2 cellular contexts compared by ENCODE assay signal in the genomic region with DNA sequence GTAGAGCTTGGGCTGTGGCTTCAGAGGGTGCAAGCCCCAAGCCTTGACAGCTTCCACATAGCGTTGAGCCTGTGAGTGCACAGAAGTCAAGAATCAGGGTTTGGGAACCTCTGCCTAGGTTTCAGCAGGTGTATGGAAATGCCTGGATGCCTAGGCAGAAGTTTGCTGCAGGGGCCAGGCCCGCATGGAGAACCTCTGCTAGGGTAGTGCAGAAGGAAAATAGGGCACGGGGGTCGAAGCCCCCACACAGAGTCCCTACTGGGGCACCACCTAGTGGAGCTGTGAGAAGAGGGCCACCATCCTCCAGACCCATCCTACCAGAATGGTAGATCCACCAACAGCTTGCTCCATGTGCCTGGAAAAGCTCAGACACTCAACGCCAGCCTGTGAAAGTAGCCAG.
DNase-seq lines count a peak whose midpoint lies in the region.
"Not testable (repeated sequence)": the region's sequence is repeated elsewhere in the genome, so short reads cannot be mapped to it uniquely, and the experiment has no call there.

No MANE protein-coding gene starts in this region.

- not testable (repeated sequence) for H2BK12ac ChIP-seq in neuronal stem cell (ENCODE audit: low read length)

- not testable (repeated sequence) for H4K91ac ChIP-seq in neuronal stem cell (ENCODE audit: low read depth, low read length, poor library complexity)

- not testable (repeated sequence) for H3K36me3 ChIP-seq in neuronal stem cell (replicated peaks in 1 of 2; ENCODE audit: control insufficient read depth in 2 of 2, insufficient read depth in 2 of 2, low read length in 2 of 2)

- not testable (repeated sequence) for H3K4me3 ChIP-seq in neuronal stem cell (ENCODE audit: low read length in 2 of 2)

- H2BK15ac ChIP-seq in neuronal stem cell (ENCODE audit: low read length), result not testable (repeated sequence)

- H3K4me2 ChIP-seq in neuronal stem cell (ENCODE audit: insufficient read depth, low read length, poor library complexity, severe bottlenecking), result not testable (repeated sequence)

- peak overlapping the region; percentile 17 for H4K8ac ChIP-seq in neuronal stem cell (ENCODE audit: low read depth, low read length)

- not testable (repeated sequence) for H3K9me3 ChIP-seq in neuronal stem cell (replicated peaks in 1 of 2; ENCODE audit: control insufficient read depth in 2 of 2, insufficient read depth in 1 of 2, low read depth in 1 of 2, low read length in 2 of 2)

- not testable (repeated sequence) for DNase-seq in neuronal stem cell (ENCODE audit: low spot score)
- DNase-seq in posterior vena cava (ENCODE audit: low spot score), result peak; percentile 43

- not testable (repeated sequence) for H3K27me3 ChIP-seq in neuronal stem cell (ENCODE audit: control insufficient read depth in 3 of 3, insufficient read depth in 3 of 3, low read depth in 1 of 3, low read length in 3 of 3)

- H2AK5ac ChIP-seq in neuronal stem cell (ENCODE audit: low read depth, low read length), result not testable (repeated sequence)

- intact Hi-C loops in posterior vena cava (cut with DNase I), result not testable (repeated sequence)

- not testable (repeated sequence) for H2BK5ac ChIP-seq in neuronal stem cell (ENCODE audit: low read length)

- WGBS in neuronal stem cell (ENCODE audit: extremely low coverage in 2 of 2, insufficient read length in 2 of 2, insufficient replicate concordance in 1 of 2), 2 donors, result no CpG with 5 or more reads among the region's 5 CpGs

- not testable (repeated sequence) for H3K79me1 ChIP-seq in neuronal stem cell (ENCODE audit: low read depth, low read length)

- H3K9ac ChIP-seq in neuronal stem cell (ENCODE audit: low read depth, low read length, poor library complexity), result not testable (repeated sequence)

- H3K27ac ChIP-seq in neuronal stem cell (replicated peaks; ENCODE audit: low read length), result not testable (repeated sequence)

- not testable (repeated sequence) for H3K4ac ChIP-seq in neuronal stem cell (ENCODE audit: low read length)

- not testable (repeated sequence) for H3K14ac ChIP-seq in neuronal stem cell (ENCODE audit: low read length)

- not testable (repeated sequence) for H3K4me1 ChIP-seq in neuronal stem cell (ENCODE audit: control insufficient read depth in 2 of 2, insufficient read depth in 1 of 2, low read depth in 1 of 2, low read length in 2 of 2)

- H2AFZ ChIP-seq in neuronal stem cell (ENCODE audit: low read length), result not testable (repeated sequence)

- not testable (repeated sequence) for H3K18ac ChIP-seq in neuronal stem cell (ENCODE audit: low read length)

- H3K23ac ChIP-seq in neuronal stem cell (ENCODE audit: low read depth, low read length, poor library complexity), result not testable (repeated sequence)

- not testable (repeated sequence) for H2BK120ac ChIP-seq in neuronal stem cell (ENCODE audit: low read depth, low read length)
